11 cellular contexts compared by ENCODE assay signal in the genomic region with DNA sequence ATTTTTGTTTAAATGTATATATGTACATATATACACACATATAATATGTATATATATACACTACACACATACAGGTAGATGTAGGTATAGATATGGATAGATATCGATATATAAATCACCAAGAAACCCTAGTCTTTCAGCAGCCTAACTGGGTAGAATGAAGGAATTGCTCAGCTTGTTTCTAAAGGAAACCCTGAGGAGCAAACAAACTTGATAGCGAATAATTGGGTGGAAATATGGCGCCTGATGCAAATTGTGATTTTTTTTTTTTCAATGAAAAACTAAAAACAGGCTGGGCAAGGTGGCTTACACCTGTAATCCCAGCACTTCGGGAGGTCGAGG. TPM values are rescaled to one million over a fixed set of nuclear protein-coding genes. Genes with fewer than 3 reads are reported as not detected.
DNase-seq lines count a peak whose midpoint lies in the region; ATAC-seq lines count a peak whose summit lies in the region.
"Had no signal": no experiment of that assay in that cellular context is flagged by ENCODE, and none has a peak within 500 bp of the region (broad histone marks: within the 10 kb centered on the region; RNA-seq: fewer than 3 reads in every experiment).

No MANE protein-coding gene starts in this region.

- no peaks in the 10 kb centered on the region for H3K36me3 Mint-ChIP-seq in stimulated activated naive CD8-positive, alpha-beta T cell treated with anti-CD3 and anti-CD28 coated beads, Interleukin-15, Interleukin-2, amounts not matched to agents 100 ng/mL and 50 ng/mL, for 24 hours (ENCODE audit: low read depth)
- H3K36me3 Mint-ChIP-seq in activated CD8-positive, alpha-beta T cell treated with anti-CD3 and anti-CD28 coated beads, Interleukin-2, amount 10 ng/mL, durations not matched to agents 7 days and 5 days (ENCODE audit: low read depth) = no peaks in the 10 kb centered on the region
- H3K36me3 Mint-ChIP-seq in memory B cell = no peaks in the 10 kb centered on the region

- no peaks in the 10 kb centered on the region for H3K9me3 Mint-ChIP-seq in stimulated activated naive CD8-positive, alpha-beta T cell treated with anti-CD3 and anti-CD28 coated beads, Interleukin-15, Interleukin-2, amounts not matched to agents 100 ng/mL and 50 ng/mL, for 24 hours
- H3K9me3 Mint-ChIP-seq in activated CD8-positive, alpha-beta T cell treated with anti-CD3 and anti-CD28 coated beads, Interleukin-2, amount 10 ng/mL, durations not matched to agents 7 days and 5 days (ENCODE audit: insufficient read depth) = no peaks in the 10 kb centered on the region
- H3K9me3 Mint-ChIP-seq in memory B cell = no peaks in the 10 kb centered on the region

- no peak for ATAC-seq in stimulated activated naive CD8-positive, alpha-beta T cell treated with anti-CD3 and anti-CD28 coated beads, Interleukin-15, Interleukin-2, amounts not matched to agents 100 U/mL and 50 U/mL, for 24 hours
- ATAC-seq in activated CD8-positive, alpha-beta T cell treated with anti-CD3 and anti-CD28 coated beads, Interleukin-2, amount 10 ng/mL, durations not matched to agents 7 days and 5 days = no peak
- peak; percentile 11 for ATAC-seq in memory B cell (ENCODE audit: low read depth)

- POLR2A ChIA-PET in activated CD8-positive, alpha-beta T cell treated with anti-CD3 and anti-CD28 coated beads, Interleukin-2, amount 10 ng/mL, durations not matched to agents 7 days and 5 days (lab: Charles Lee) = interaction anchor here (0.6 kb wide), 1 partner anchor 15 kb away, joined by 7 read pairs; no protein-coding TSS in a partner anchor

- DNase-seq in stimulated activated naive CD8-positive, alpha-beta T cell treated with anti-CD3 and anti-CD28 coated beads, Interleukin-15, Interleukin-2, amounts not matched to agents 100 U/mL and 50 U/mL, for 24 hours = no peak
- DNase-seq in activated CD8-positive, alpha-beta T cell treated with anti-CD3 and anti-CD28 coated beads, Interleukin-2, amount 10 ng/mL, durations not matched to agents 7 days and 5 days = no peak
- no peak for DNase-seq in memory B cell (ENCODE audit: low spot score in 2 of 2)
- DNase-seq in UCSD-AML1 (lab: John Stamatoyannopoulos, UW; ENCODE audit: unreplicated experiment) = no peak
- DNase-seq in H4 (ENCODE audit: low spot score) = no peak
- DNase-seq in NCI-H187 treated with DMSO at 0.1 percent for 48 hours (lab: John Stamatoyannopoulos, UW) = no peak
- DNase-seq in OCI-M1 (lab: John Stamatoyannopoulos, UW) = no peak

- H3K4me1 Mint-ChIP-seq in stimulated activated naive CD8-positive, alpha-beta T cell treated with anti-CD3 and anti-CD28 coated beads, Interleukin-15, Interleukin-2, amounts not matched to agents 100 ng/mL and 50 ng/mL, for 24 hours (ENCODE audit: low read depth) = peaks cover 8% of the 10 kb centered on the region
- H3K4me1 Mint-ChIP-seq in activated CD8-positive, alpha-beta T cell treated with anti-CD3 and anti-CD28 coated beads, Interleukin-2, amount 10 ng/mL, durations not matched to agents 7 days and 5 days (ENCODE audit: low read depth) = peaks cover 8% of the 10 kb centered on the region
- H3K4me1 Mint-ChIP-seq in memory B cell = peaks cover 8% of the 10 kb centered on the region

- no peak overlapping the region for H3K27ac Mint-ChIP-seq in stimulated activated naive CD8-positive, alpha-beta T cell treated with anti-CD3 and anti-CD28 coated beads, Interleukin-15, Interleukin-2, amounts not matched to agents 100 ng/mL and 50 ng/mL, for 24 hours
- H3K27ac Mint-ChIP-seq in activated CD8-positive, alpha-beta T cell treated with anti-CD3 and anti-CD28 coated beads, Interleukin-2, amount 10 ng/mL, durations not matched to agents 7 days and 5 days = no peak overlapping the region
- no peak overlapping the region for H3K27ac Mint-ChIP-seq in memory B cell

- CTCF ChIA-PET in activated CD8-positive, alpha-beta T cell treated with anti-CD3 and anti-CD28 coated beads, Interleukin-2, amount 10 ng/mL, durations not matched to agents 7 days and 5 days (lab: Charles Lee) = interaction anchor here (0.6 to 4.5 kb wide), 17 partner anchors 27 to 784 kb away, joined by 3 to 14 read pairs (median 4); a partner anchor contains a TSS

- H3K4me3 Mint-ChIP-seq in stimulated activated naive CD8-positive, alpha-beta T cell treated with anti-CD3 and anti-CD28 coated beads, Interleukin-15, Interleukin-2, amounts not matched to agents 100 ng/mL and 50 ng/mL, for 24 hours = peak overlapping the region; percentile 82
- peak overlapping the region; percentile 62 for H3K4me3 Mint-ChIP-seq in activated CD8-positive, alpha-beta T cell treated with anti-CD3 and anti-CD28 coated beads, Interleukin-2, amount 10 ng/mL, durations not matched to agents 7 days and 5 days
- H3K4me3 Mint-ChIP-seq in memory B cell = peak overlapping the region; percentile 83

- peaks cover 54% of the 10 kb centered on the region for H3K27me3 Mint-ChIP-seq in stimulated activated naive CD8-positive, alpha-beta T cell treated with anti-CD3 and anti-CD28 coated beads, Interleukin-15, Interleukin-2, amounts not matched to agents 100 ng/mL and 50 ng/mL, for 24 hours
- H3K27me3 Mint-ChIP-seq in activated CD8-positive, alpha-beta T cell treated with anti-CD3 and anti-CD28 coated beads, Interleukin-2, amount 10 ng/mL, durations not matched to agents 7 days and 5 days (ENCODE audit: low read depth) = peaks cover 61% of the 10 kb centered on the region
- H3K27me3 Mint-ChIP-seq in memory B cell = peaks cover 22% of the 10 kb centered on the region

RNA-seq across cellular contexts. Expression of a gene that starts 0.3 kb away (rescaled TPM):
- not detected for total RNA-seq in activated CD8-positive, alpha-beta T cell treated with anti-CD3 and anti-CD28 coated beads, Interleukin-2, amount 10 ng/mL, durations not matched to agents 7 days and 5 days
- total RNA-seq in H4 (2014; rRNA removed; shearing (Covaris generic)) = not detected in 2 replicates
- total RNA-seq: body of pancreas, pancreas, Right ventricle myocardium inferior had no signal

RNA-seq across cellular contexts. Expression of a gene that starts 36.5 kb away (rescaled TPM):
- 10 to 100 TPM; 40.0 to 43.1 TPM for total RNA-seq in activated CD8-positive, alpha-beta T cell treated with anti-CD3 and anti-CD28 coated beads, Interleukin-2, amount 10 ng/mL, durations not matched to agents 7 days and 5 days
- 2.7 and 3.4 TPM in 2 replicates for total RNA-seq in H4 (2014; rRNA removed; shearing (Covaris generic))
